8 cellular contexts compared by ENCODE assay signal in the genomic region with DNA sequence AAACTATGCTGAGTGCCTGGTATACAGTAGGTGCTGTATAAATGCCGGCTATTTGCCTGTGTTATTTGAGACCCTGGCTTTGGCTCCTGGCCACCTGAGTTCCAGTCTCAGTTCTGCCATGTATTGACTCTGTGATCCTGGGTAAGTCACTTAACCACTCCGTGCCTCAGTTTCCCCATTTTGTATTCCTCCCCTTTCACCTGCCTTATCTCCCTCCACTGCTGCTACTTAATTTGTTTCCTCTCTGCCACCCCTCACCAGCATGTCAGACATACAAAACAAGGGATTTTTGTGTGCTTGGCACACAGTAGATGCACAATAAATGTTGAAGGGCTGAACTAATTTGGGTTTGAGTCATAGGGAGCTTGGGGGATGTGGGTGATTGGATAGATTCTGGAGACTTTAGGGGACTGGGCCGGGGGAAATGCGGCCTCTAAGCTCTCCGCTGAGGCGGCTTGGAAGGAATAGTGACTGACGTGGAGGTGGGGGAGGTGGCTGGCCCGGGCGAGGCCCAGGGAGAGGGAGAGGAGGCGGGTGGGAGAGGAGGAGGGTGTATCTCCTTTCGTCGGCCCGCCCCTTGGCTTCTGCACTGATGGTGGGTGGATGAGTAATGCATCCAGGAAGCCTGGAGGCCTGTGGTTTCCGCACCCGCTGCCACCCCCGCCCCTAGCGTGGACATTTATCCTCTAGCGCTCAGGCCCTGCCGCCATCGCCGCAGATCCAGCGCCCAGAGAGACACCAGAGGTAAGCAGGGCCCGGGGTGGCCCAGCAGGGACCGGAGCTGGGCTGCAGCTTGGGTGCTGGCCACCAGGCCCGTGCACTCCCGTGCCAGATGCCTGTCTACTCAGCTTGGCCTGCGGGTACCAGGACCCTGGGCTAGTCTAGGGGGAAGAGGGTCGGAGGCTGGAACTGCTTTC. TPM values are rescaled to one million over a fixed set of nuclear protein-coding genes. Genes with fewer than 3 reads are reported as not detected.
DNase-seq lines count a peak whose midpoint lies in the region; ATAC-seq, FAIRE-seq and TF ChIP-seq lines count a peak whose summit lies in the region.

A gene (plus strand): TSS at position 706 of the 917 bp plus-strand sequence. CDS start 980 bp downstream, outside the sequence.

- H3K27me3 ChIP-seq in endothelial cell of umbilical vein (ENCODE audit: control insufficient read depth in 2 of 2, insufficient read depth in 2 of 2, low read length in 2 of 2), result no peaks in the 10 kb centered on the region

- dilution Hi-C loops in endothelial cell of umbilical vein (cut with MboI; ENCODE audit: extremely low pct_ligation_motif_present, low sequenced_read_pairs), result no loop called here

- no peaks in the 10 kb centered on the region for H3K9me1 ChIP-seq in endothelial cell of umbilical vein (replicated peaks; ENCODE audit: control insufficient read depth, extremely low read depth, insufficient read depth, low read length)

- H3K4me3 ChIP-seq in endothelial cell of umbilical vein (replicated peaks in 1 of 3; ENCODE audit: insufficient read depth in 1 of 3, low read depth in 1 of 3, low read length in 3 of 3), result peak within 1 kb of the TSS; percentile 3 to 60 (median 41)

- peaks cover 3% of the 10 kb centered on the region for H3K79me2 ChIP-seq in endothelial cell of umbilical vein (ENCODE audit: control insufficient read depth, insufficient read depth, low read length)

- H3K9me3 ChIP-seq in endothelial cell of umbilical vein (replicated peaks; ENCODE audit: control insufficient read depth, insufficient read depth, low read length), result no peaks in the 10 kb centered on the region

- no TSS peak for BruUV-seq in endothelial cell of umbilical vein (replicated peaks; lab: Mats Ljungman, UMichigan)

- H3K36me3 ChIP-seq in endothelial cell of umbilical vein (ENCODE audit: control insufficient read depth in 2 of 2, extremely low read depth in 1 of 2, insufficient read depth in 2 of 2, low read length in 2 of 2), result peaks cover 0 to 2% of the 10 kb centered on the region in 2 experiments

- CTCF ChIA-PET in endothelial cell of umbilical vein (lab: Charles Lee), result interaction anchor here (0.7 to 1.0 kb wide), 4 partner anchors 20 to 85 kb away, joined by 3 to 4 read pairs (median 3); a partner anchor contains a TSS

- peak within 1 kb of the TSS; percentile 25 for H3K4me2 ChIP-seq in endothelial cell of umbilical vein (ENCODE audit: insufficient read depth, low read length)

- ATAC-seq in GM18867 (IDR thresholded peaks at IDR 0.05; ENCODE audit: unreplicated experiment) (peak; percentile 89), HG03060 (IDR thresholded peaks at IDR 0.05; ENCODE audit: low read depth, unreplicated experiment) (peak; percentile 78)

- no peaks in the 10 kb centered on the region for H4K20me1 ChIP-seq in endothelial cell of umbilical vein (replicated peaks; ENCODE audit: control insufficient read depth, extremely low read depth, insufficient read depth, low read length)

- intact Hi-C loops in endothelial cell of umbilical vein (cut with micrococcal nuclease), result loop anchor here (1.0 to 5.0 kb wide), 3 partner anchors 21 to 55 kb away; a partner anchor contains a TSS

- TF ChIP-seq POLR2A in endothelial cell of umbilical vein (IDR thresholded peaks at IDR 0.05; ENCODE audit: low read depth, low read length), result peak; percentile 81

- peak within 1 kb of the TSS; percentile 56 for H3K9ac ChIP-seq in endothelial cell of umbilical vein (replicated peaks; ENCODE audit: extremely low read depth, insufficient read depth, low read length)

- peak within 1 kb of the TSS; percentile 28 for H2AFZ ChIP-seq in endothelial cell of umbilical vein (ENCODE audit: low read depth, low read length)

- POLR2A ChIA-PET in endothelial cell of umbilical vein (lab: Charles Lee), result interaction anchor here (0.6 kb wide), 2 partner anchors 46 to 49 kb away, joined by 4 read pairs; no protein-coding TSS in a partner anchor

- TF ChIP-seq CTCF in endothelial cell of umbilical vein (IDR thresholded peaks at IDR 0.05; ENCODE audit: extremely low read depth in 1 of 2, insufficient read depth in 1 of 2, low read depth in 1 of 2, low read length in 2 of 2), result no peak

- peaks cover 28% of the 10 kb centered on the region for H3K4me1 ChIP-seq in endothelial cell of umbilical vein (ENCODE audit: control insufficient read depth, extremely low read depth, insufficient read depth, low read length)

- H3K27ac ChIP-seq in endothelial cell of umbilical vein (ENCODE audit: insufficient read depth, low read depth, low read length), result peak within 1 kb of the TSS; percentile 67

- FAIRE-seq in endothelial cell of umbilical vein (lab: Jason Lieb, UNC), result peak; percentile 95

- DNase-seq in NOMO-1 treated with dmso at 0.1 percent for 144 hours (lab: John Stamatoyannopoulos, UW; ENCODE audit: unreplicated experiment) (peak; percentile 80), endothelial cell of umbilical vein (ENCODE audit: low read depth, low spot score) (peak; percentile 90), middle frontal gyrus (ENCODE audit: extremely low spot score, low spot score) (peak; percentile 12), NCI-H1436 treated with DMSO at 0.1 percent for 48 hours (lab: John Stamatoyannopoulos, UW) (no peak)
- peak; percentile 84 for DNase-seq in activated CD8-positive, alpha-beta memory T cell treated with anti-CD3 and anti-CD28 coated beads, Interleukin-2, amount 50 U/mL, for 48 hours
- peak; percentile 57 to 67 for DNase-seq in stimulated activated CD8-positive, alpha-beta memory T cell treated with anti-CD3 and anti-CD28 coated beads, Interleukin-2, amount 100 ng/mL, for 1 hour (ENCODE audit: low read depth in 2 of 2)

TF ChIP-seq in endothelial cell of umbilical vein, 7 proteins besides CTCF, POLR2A, EP300 and RAD21:
- peak; percentile 75 for TF ChIP-seq POLR2AphosphoS5 (IDR thresholded peaks at IDR 0.05; ENCODE audit: insufficient read depth, low read depth, low read length)
- no peak for TF ChIP-seq MYC (IDR thresholded peaks at IDR 0.05; ENCODE audit: low read depth, low read length)
- TF ChIP-seq JUN (IDR thresholded peaks at IDR 0.05; ENCODE audit: borderline replicate concordance, insufficient read depth, insufficient read length, low read depth), result no peak
- TF ChIP-seq, protein P1, sequence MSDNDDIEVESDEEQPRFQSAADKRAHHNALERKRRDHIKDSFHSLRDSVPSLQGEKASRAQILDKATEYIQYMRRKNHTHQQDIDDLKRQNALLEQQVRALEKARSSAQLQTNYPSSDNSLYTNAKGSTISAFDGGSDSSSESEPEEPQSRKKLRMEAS (IDR thresholded peaks at IDR 0.05; ENCODE audit: insufficient read depth, insufficient read length), result no peak
- no peak for TF ChIP-seq EZH2 (IDR thresholded peaks at IDR 0.05; ENCODE audit: borderline replicate concordance, low read depth, low read length, severe bottlenecking)
- TF ChIP-seq FOS (IDR thresholded peaks at IDR 0.05; ENCODE audit: borderline replicate concordance, insufficient read depth, low read length), result peak; percentile 52
- no peak for TF ChIP-seq GATA2 (IDR thresholded peaks at IDR 0.05; ENCODE audit: insufficient read depth, insufficient read length, low read depth, low read length)

RNA-seq across cellular contexts. Expression of the gene that starts here (rescaled TPM):
- 104 and 124 TPM in 2 replicates for total RNA-seq in endothelial cell of umbilical vein
- 277 and 382 TPM in 2 replicates for polyA plus RNA-seq in endothelial cell of umbilical vein
- polyA plus RNA-seq in endothelial cell of umbilical vein (2011; cell fraction: cytosol; rRNA removed), result 197 and 232 TPM in 2 replicates
- 55.3 and 78.8 TPM in 2 replicates for polyA plus RNA-seq in endothelial cell of umbilical vein (2011; cell fraction: nucleus; rRNA removed)
- 219 and 355 TPM in 2 replicates for polyA plus RNA-seq in endothelial cell of umbilical vein (2012)
- 248 and 254 TPM in 2 replicates for polyA minus RNA-seq in endothelial cell of umbilical vein
- polyA minus RNA-seq in endothelial cell of umbilical vein (2011; cell fraction: cytosol; rRNA and poly(A)+ RNA removed), result 279 TPM
- 21.3 and 29.0 TPM in 2 replicates for polyA minus RNA-seq in endothelial cell of umbilical vein (2011; cell fraction: nucleus; rRNA and poly(A)+ RNA removed)
